ENCODE assay signal across 9 cellular contexts in genomic region chr15:66803749-66804148, GRCh38.
DNase-seq lines count a peak whose midpoint lies in the region; ATAC-seq, FAIRE-seq and TF ChIP-seq lines count a peak whose summit lies in the region.
"Had no signal": no experiment of that assay in that cellular context is flagged by ENCODE, and none has a peak within 500 bp of the region (broad histone marks: within the 10 kb centered on the region; RNA-seq: fewer than 3 reads in every experiment).

No MANE protein-coding gene starts in this region.

- TF ChIP-seq CTCF in A549 (IDR thresholded peaks at IDR 0.05) (no peak), gastroesophageal sphincter (IDR thresholded peaks at IDR 0.05) (no peak), retinal pigment epithelial cell (conservative IDR thresholded peaks at IDR 0.05; ENCODE audit: low read depth, low read length) (no peak)

- H3K9me3 ChIP-seq in A549 (no peaks in the 10 kb centered on the region; the same call in 2 of the 3 replicates), SJCRH30 (replicated peaks) (peaks cover 7% of the 10 kb centered on the region; the same call in 1 of the 2 replicates), gastroesophageal sphincter (no peaks in the 10 kb centered on the region)
- H3K9me3 ChIP-seq in naive thymus-derived CD4-positive, alpha-beta T cell (ENCODE audit: control insufficient read depth in 2 of 3, low read length in 3 of 3): no peaks in the 10 kb centered on the region

- H3K4me1 Mint-ChIP-seq in stimulated activated memory B cell treated with anti-CD40 and anti-IgM and Interleukin-4, amounts not matched to agents 10 μg/mL and 1 μg/mL and 100 μg/mL, for 72 hours: no peaks in the 10 kb centered on the region
- peaks cover 0 to 3% (median 0%) of the 10 kb centered on the region in 7 donors for H3K4me1 Mint-ChIP-seq in naive thymus-derived CD4-positive, alpha-beta T cell

- H3K36me3 Mint-ChIP-seq in stimulated activated memory B cell treated with anti-CD40 and anti-IgM and Interleukin-4, amounts not matched to agents 10 μg/mL and 1 μg/mL and 100 μg/mL, for 72 hours: no peaks in the 10 kb centered on the region
- H3K36me3 Mint-ChIP-seq in naive thymus-derived CD4-positive, alpha-beta T cell: no peaks in the 10 kb centered on the region

- H3K4me3 ChIP-seq in A549: no peak overlapping the region
- H3K4me3 ChIP-seq in SJCRH30: no peak overlapping the region
- no peak overlapping the region for H3K4me3 ChIP-seq in gastroesophageal sphincter
- H3K4me3 ChIP-seq in retinal pigment epithelial cell (ENCODE audit: low read length): no peak overlapping the region
- no peak overlapping the region for H3K4me3 ChIP-seq in naive thymus-derived CD4-positive, alpha-beta T cell (ENCODE audit: low read length)

- H3K4me2 ChIP-seq in A549: peak overlapping the region; percentile 76

- ATAC-seq in A549 (peak; percentile 2 to 21; a peak in 3 of 6 replicates), gastroesophageal sphincter (no peak)
- no peak for ATAC-seq in stimulated activated memory B cell treated with anti-CD40 and anti-IgM and Interleukin-4, amounts not matched to agents 10 μg/mL and 1 μg/mL and 100 μg/mL, for 72 hours
- no peak for ATAC-seq in naive thymus-derived CD4-positive, alpha-beta T cell

- no peak for TF ChIP-seq EP300 in A549 (IDR thresholded peaks at IDR 0.05)
- no peak for TF ChIP-seq EP300 in gastroesophageal sphincter (IDR thresholded peaks at IDR 0.05)

- peaks cover 53% of the 10 kb centered on the region for H3K4me1 ChIP-seq in A549
- peaks cover 24% of the 10 kb centered on the region for H3K4me1 ChIP-seq in SJCRH30
- peaks cover 0 to 34% (median 24%) of the 10 kb centered on the region in 3 donors for H3K4me1 ChIP-seq in gastroesophageal sphincter
- no peaks in the 10 kb centered on the region for H3K4me1 ChIP-seq in naive thymus-derived CD4-positive, alpha-beta T cell (ENCODE audit: control insufficient read depth in 2 of 2, insufficient read depth in 2 of 2, low read length in 2 of 2)

- H3K27me3 Mint-ChIP-seq in stimulated activated memory B cell treated with anti-CD40 and anti-IgM and Interleukin-4, amounts not matched to agents 10 μg/mL and 1 μg/mL and 100 μg/mL, for 72 hours: peaks cover 10% of the 10 kb centered on the region
- peaks cover 0 to 15% (median 3%) of the 10 kb centered on the region in 5 donors for H3K27me3 Mint-ChIP-seq in naive thymus-derived CD4-positive, alpha-beta T cell

- WGBS in A549 (ENCODE audit: missing lambda C conversion rate): 33% methylated on average over 1 of the region's 1 CpG
- no CpG with 5 or more reads among the region's 1 CpG for WGBS in gastroesophageal sphincter (ENCODE audit: low coverage in 1 of 2), 2 donors

- TF ChIP-seq POLR2A in A549 (IDR thresholded peaks at IDR 0.05; ENCODE audit: low read length): no peak
- TF ChIP-seq POLR2A in gastroesophageal sphincter (IDR thresholded peaks at IDR 0.05): no peak

- no peak overlapping the region for H3K27ac Mint-ChIP-seq in stimulated activated memory B cell treated with anti-CD40 and anti-IgM and Interleukin-4, amounts not matched to agents 10 μg/mL and 1 μg/mL and 100 μg/mL, for 72 hours
- no peak overlapping the region for H3K27ac Mint-ChIP-seq in naive thymus-derived CD4-positive, alpha-beta T cell

- no peak for TF ChIP-seq RAD21 in A549 (conservative IDR thresholded peaks at IDR 0.05 in 1 of 2, IDR thresholded peaks at IDR 0.05 in 1 of 2)

- peak overlapping the region; percentile 83 to 93 for H3K27ac ChIP-seq in A549
- peak overlapping the region; percentile 82; the same call in 1 of the 2 replicates for H3K27ac ChIP-seq in SJCRH30
- peak overlapping the region in 3 of 4 donors; percentile 71 to 79 (median 77) for H3K27ac ChIP-seq in gastroesophageal sphincter
- no peak overlapping the region for H3K27ac ChIP-seq in naive thymus-derived CD4-positive, alpha-beta T cell (ENCODE audit: low read depth, low read length)

- H3K36me3 ChIP-seq in SJCRH30 (no peaks in the 10 kb centered on the region), gastroesophageal sphincter (no peaks in the 10 kb centered on the region)
- no peaks in the 10 kb centered on the region for H3K36me3 ChIP-seq in naive thymus-derived CD4-positive, alpha-beta T cell (ENCODE audit: control insufficient read depth in 2 of 3, insufficient read depth in 3 of 3, low read length in 3 of 3)

- no peaks in the 10 kb centered on the region for H3K9me3 Mint-ChIP-seq in stimulated activated memory B cell treated with anti-CD40 and anti-IgM and Interleukin-4, amounts not matched to agents 10 μg/mL and 1 μg/mL and 100 μg/mL, for 72 hours
- H3K9me3 Mint-ChIP-seq in naive thymus-derived CD4-positive, alpha-beta T cell: no peaks in the 10 kb centered on the region

- POLR2A ChIA-PET in A549 (lab: Yijun Ruan, JAX): interaction anchor here (0.9 to 1.6 kb wide), 5 partner anchors 21 to 101 kb away, joined by 3 to 7 read pairs (median 4); no protein-coding TSS in a partner anchor
- POLR2A ChIA-PET in naive thymus-derived CD4-positive, alpha-beta T cell (lab: Charles Lee): no interaction called here

- no peak overlapping the region for H3K4me3 Mint-ChIP-seq in stimulated activated memory B cell treated with anti-CD40 and anti-IgM and Interleukin-4, amounts not matched to agents 10 μg/mL and 1 μg/mL and 100 μg/mL, for 72 hours
- no peak overlapping the region for H3K4me3 Mint-ChIP-seq in naive thymus-derived CD4-positive, alpha-beta T cell

- CTCF ChIA-PET in A549 (lab: Yijun Ruan, JAX): interaction anchor here (0.7 to 4.9 kb wide), 11 partner anchors 9 to 98 kb away, joined by 3 to 39 read pairs (median 4); no protein-coding TSS in a partner anchor
- CTCF ChIA-PET in naive thymus-derived CD4-positive, alpha-beta T cell (lab: Charles Lee): no interaction called here

- DNase-seq in A549 (ENCODE audit: low read depth in 1 of 2, low spot score in 1 of 2) (no peak), SJCRH30 (no peak), retinal pigment epithelial cell (ENCODE audit: low read depth) (peak; percentile 75), ureter (ENCODE audit: low spot score) (no peak), HuH-7.5 (ENCODE audit: low spot score) (no peak)
- no peak for DNase-seq in naive thymus-derived CD4-positive, alpha-beta T cell
- DNase-seq: activated naive CD4-positive, alpha-beta T cell had no signal

- FAIRE-seq in A549 (lab: Jason Lieb, UNC): no peak

- no peaks in the 10 kb centered on the region for H3K27me3 ChIP-seq in SJCRH30
- H3K27me3 ChIP-seq in gastroesophageal sphincter: no peaks in the 10 kb centered on the region
- no peaks in the 10 kb centered on the region for H3K27me3 ChIP-seq in naive thymus-derived CD4-positive, alpha-beta T cell (ENCODE audit: control insufficient read depth in 2 of 2, insufficient read depth in 2 of 2, low read length in 2 of 2)

- intact Hi-C loops in naive thymus-derived CD4-positive, alpha-beta T cell (cut with micrococcal nuclease): no loop called here

TF ChIP-seq in A549, 52 proteins besides CTCF, POLR2A, EP300 and RAD21 (continues in another document):
- TF ChIP-seq ELK1 (IDR thresholded peaks at IDR 0.05; ENCODE audit: low read depth, low read length) (no peak), CHD4 (IDR thresholded peaks at IDR 0.05; ENCODE audit: borderline replicate concordance) (no peak), ZC3H11A (IDR thresholded peaks at IDR 0.05) (no peak), CBX2 (IDR thresholded peaks at IDR 0.05; ENCODE audit: borderline replicate concordance, low read depth) (no peak), KDM1A (IDR thresholded peaks at IDR 0.05; ENCODE audit: low read depth) (no peak), PBX3 (IDR thresholded peaks at IDR 0.05) (no peak), MAZ (IDR thresholded peaks at IDR 0.05; ENCODE audit: borderline replicate concordance, low read depth, low read length) (no peak), MAX (IDR thresholded peaks at IDR 0.05) (no peak), HOXA7 (CRISPR knock-in tag; IDR thresholded peaks at IDR 0.05) (no peak), BHLHE40 (IDR thresholded peaks at IDR 0.05; ENCODE audit: low read depth, low read length) (no peak), ATOH8 (CRISPR knock-in tag; IDR thresholded peaks at IDR 0.05; ENCODE audit: low read depth) (no peak), CBX8 (IDR thresholded peaks at IDR 0.05) (no peak), HOXB13 (CRISPR knock-in tag; IDR thresholded peaks at IDR 0.05; ENCODE audit: low read depth) (no peak), EHF (CRISPR knock-in tag; IDR thresholded peaks at IDR 0.05) (no peak), TFCP2L1 (CRISPR knock-in tag; IDR thresholded peaks at IDR 0.05) (no peak), RCOR1 (IDR thresholded peaks at IDR 0.05; ENCODE audit: low read depth, low read length) (no peak)

Comparison
In these comparisons a context has a peak if more than half of its experiments do, and no peak if none do; other contexts are left out.
1. ATAC-seq: peak in A549 (2 of 2); none in gastroesophageal sphincter (single experiment), stimulated activated memory B cell treated with anti-CD40 and anti-IgM and Interleukin-4, amounts not matched to agents 10 μg/mL and 1 μg/mL and 100 μg/mL, for 72 hours (single experiment) and naive thymus-derived CD4-positive, alpha-beta T cell (single experiment).